Comparison of ENCODE assay signal across 8 cellular contexts in the genomic region with DNA sequence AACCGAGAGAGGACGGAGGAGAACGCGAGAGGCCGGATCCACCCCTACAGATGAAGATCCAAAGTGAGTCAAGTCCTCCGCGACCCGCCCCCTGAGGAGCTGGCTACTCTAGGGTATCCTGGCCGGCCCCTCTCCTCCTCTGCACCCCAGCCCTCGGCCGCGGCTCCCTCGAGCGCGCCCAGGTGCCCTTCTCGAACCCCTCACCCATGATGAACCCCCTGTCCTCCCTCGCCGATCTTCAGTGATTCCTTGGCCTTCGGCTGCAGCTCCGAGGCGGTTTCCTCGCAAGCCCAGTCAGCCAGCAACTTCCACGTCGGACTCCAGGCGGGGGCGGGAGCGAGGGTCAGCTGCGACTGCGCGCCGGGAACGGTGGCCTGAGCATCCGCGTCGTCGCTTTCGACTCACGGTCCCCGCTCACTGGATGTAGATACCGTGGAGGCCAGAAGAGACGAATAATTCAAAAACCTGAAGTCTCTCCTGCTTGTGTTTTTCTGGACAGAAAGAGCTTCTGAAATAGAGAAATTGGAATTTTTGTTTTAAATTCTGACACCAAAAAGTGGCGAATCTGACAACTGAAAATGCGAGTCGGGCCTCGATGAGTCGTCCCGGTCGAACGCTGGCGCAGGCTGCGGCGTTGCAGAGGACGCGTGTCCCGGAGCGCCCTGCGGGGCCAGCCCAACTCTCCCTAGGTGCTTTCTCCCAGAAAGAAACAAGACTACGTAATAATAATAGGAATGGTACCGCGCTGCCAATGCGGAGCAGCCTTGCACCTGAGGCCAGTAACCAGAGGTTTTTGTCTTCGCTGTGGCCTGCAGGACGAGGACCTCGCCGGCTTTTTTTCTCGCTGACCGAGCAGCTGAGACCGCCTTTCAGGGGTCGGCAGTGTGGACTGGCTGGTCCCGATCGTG. TPM values are rescaled to one million over a fixed set of nuclear protein-coding genes. Genes with fewer than 3 reads are reported as not detected.
DNase-seq lines count a peak whose midpoint lies in the region; ATAC-seq and TF ChIP-seq lines count a peak whose summit lies in the region.

ARL1 (minus strand) TSS at position 335 of the 908 bp plus-strand sequence; CDS start at position 208, 127 bp downstream.

- intact Hi-C loops in activated CD4-positive, alpha-beta memory T cell treated with anti-CD3 and anti-CD28 coated beads for 36 hours (cut with micrococcal nuclease), result loop anchor here (2.0 to 5.0 kb wide), 3 partner anchors 291 to 655 kb away; partner anchors contain the start of genes GNPTAB and WASHC3
- intact Hi-C loops in dorsolateral prefrontal cortex (cut with DNase I), result loop anchor here (5.0 to 10.0 kb wide), 4 partner anchors 125 to 427 kb away; partner anchors contain the start of genes GNPTAB (in 2 of the 2) and UTP20 (in 1 of the 2)
- intact Hi-C loops in lower leg skin (cut with DNase I; ENCODE audit: low total_unique reads), result no loop called here

- no peaks in the 10 kb centered on the region for H3K27me3 ChIP-seq in dorsolateral prefrontal cortex

- H3K4me1 Mint-ChIP-seq in activated CD4-positive, alpha-beta memory T cell treated with anti-CD3 and anti-CD28 coated beads for 36 hours (ENCODE audit: low read depth), result peaks cover 22% of the 10 kb centered on the region

- DNase-seq in CD1c-positive myeloid dendritic cell (ENCODE audit: extremely low spot score) (peak; percentile 94), NCI-H774 (lab: John Stamatoyannopoulos, UW) (peak; percentile 94), dorsolateral prefrontal cortex (peak; percentile 77 to 91 (median 83)), lower leg skin (ENCODE audit: low spot score in 2 of 2) (peak; percentile 78 to 97)
- DNase-seq in activated CD4-positive, alpha-beta memory T cell treated with anti-CD3 and anti-CD28 coated beads for 36 hours, result peak; percentile 86
- DNase-seq in stimulated activated CD4-positive, alpha-beta T cell treated with anti-CD3 and anti-CD28 coated beads, Interleukin-4, amount 100 ng/mL, for 4 hours, result peak; percentile 78 to 84

- WGBS in lower leg skin, 2 donors, result 1% methylated on average over 59 to 71 of the region's 71 CpGs

- H3K4me3 Mint-ChIP-seq in activated CD4-positive, alpha-beta memory T cell treated with anti-CD3 and anti-CD28 coated beads for 36 hours, result peak within 1 kb of the TSS; percentile 99

- POLR2A ChIA-PET in activated CD4-positive, alpha-beta memory T cell treated with anti-CD3 and anti-CD28 coated beads for 36 hours (lab: Charles Lee), result interaction anchor here (1.3 to 1.7 kb wide), 2 partner anchors 12 to 423 kb away, joined by 5 to 7 read pairs; partner anchors contain the start of gene GNPTAB

- ATAC-seq in GM19395 (IDR thresholded peaks at IDR 0.05; ENCODE audit: unreplicated experiment) (peak; percentile 83), HG03558 (IDR thresholded peaks at IDR 0.05; ENCODE audit: extremely low read depth, unreplicated experiment) (peak; percentile 50)

- H3K27me3 Mint-ChIP-seq in activated CD4-positive, alpha-beta memory T cell treated with anti-CD3 and anti-CD28 coated beads for 36 hours, result no peaks in the 10 kb centered on the region

- peaks cover 3% of the 10 kb centered on the region for H3K36me3 Mint-ChIP-seq in activated CD4-positive, alpha-beta memory T cell treated with anti-CD3 and anti-CD28 coated beads for 36 hours

- no peaks in the 10 kb centered on the region for H3K9me3 Mint-ChIP-seq in activated CD4-positive, alpha-beta memory T cell treated with anti-CD3 and anti-CD28 coated beads for 36 hours

- CTCF ChIA-PET in activated CD4-positive, alpha-beta memory T cell treated with anti-CD3 and anti-CD28 coated beads for 36 hours (lab: Charles Lee), result interaction anchor here (1.2 to 2.0 kb wide), 5 partner anchors 84 to 432 kb away, joined by 3 to 7 read pairs (median 4); partner anchors contain the start of gene GNPTAB

- no peak for TF ChIP-seq POLR2A in lower leg skin (IDR thresholded peaks at IDR 0.05)

- H3K4me3 ChIP-seq in dorsolateral prefrontal cortex (peak within 1 kb of the TSS; percentile 69 to 99 (median 92)), lower leg skin (ENCODE audit: low read depth, poor library complexity, severe bottlenecking) (peak within 1 kb of the TSS; percentile 70)

- TF ChIP-seq CTCF in dorsolateral prefrontal cortex (IDR thresholded peaks at IDR 0.05 in 54 of 56, conservative IDR thresholded peaks at IDR 0.05 in 2 of 56; ENCODE audit: low read depth in 1 of 56, partially characterized antibody in 56 of 56) (peak in 31 of 56 donors; percentile 7 to 58 (median 33)), lower leg skin (IDR thresholded peaks at IDR 0.05) (no peak)

- H3K27ac ChIP-seq in dorsolateral prefrontal cortex, result peak within 1 kb of the TSS; percentile 68 to 98 (median 94)

- H3K27ac Mint-ChIP-seq in activated CD4-positive, alpha-beta memory T cell treated with anti-CD3 and anti-CD28 coated beads for 36 hours, result peak within 1 kb of the TSS; percentile 94

RNA-seq across cellular contexts. Expression of gene ARL1, which starts in this region (rescaled TPM):
- 10 to 100 TPM; 63.2 to 64.1 TPM for total RNA-seq in activated CD4-positive, alpha-beta memory T cell treated with anti-CD3 and anti-CD28 coated beads for 36 hours
- 100 to 1,000 TPM in 18 of 120 experiments, 10 to 100 TPM in 102; 52.3 to 116 (median 86.3) TPM for total RNA-seq in dorsolateral prefrontal cortex
- total RNA-seq in lower leg skin, result 10 to 100 TPM; 22.5 to 50.0 (median 36.7) TPM

Comparison
In these comparisons a context has a peak if more than half of its experiments do, and no peak if none do; other contexts are left out.
1. Peak in every context shown above with its lines: DNase-seq, ATAC-seq, H3K4me3 ChIP-seq and H3K27ac ChIP-seq.
2. CTCF ChIP-seq: peak in dorsolateral prefrontal cortex (31 of 56); none in lower leg skin (0 of 3).